8 cellular contexts compared by ENCODE assay signal in genomic region chr11:134124660-134125451, GRCh38. TPM values are rescaled to one million over a fixed set of nuclear protein-coding genes. Genes with fewer than 3 reads are reported as not detected.
A peak's percentile ranks its signal among the peaks of the same experiment; 100 is the strongest.
DNase-seq lines count a peak whose midpoint lies in the region; TF ChIP-seq lines count a peak whose summit lies in the region.

No MANE protein-coding gene starts in this region.

- WGBS in esophagus squamous epithelium, 2 donors: 16 to 23% methylated on average over 14 to 20 of the region's 54 CpGs

- no peak for DNase-seq in activated naive CD4-positive, alpha-beta T cell treated with Interleukin-2 at 50 U/mL for 16 hours
- DNase-seq in esophagus squamous epithelium (lab: John Stamatoyannopoulos, UW) (no peak), myocyte (ENCODE audit: low read depth) (peak; percentile 89), uterus (peak in 1 of 2 donors; percentile 40), NCI-H1694 treated with DMSO at 0.1 percent for 48 hours (lab: John Stamatoyannopoulos, UW) (no peak), OCI-M1 (lab: John Stamatoyannopoulos, UW) (no peak), GM13976 (ENCODE audit: low spot score) (no peak)

- peaks cover 6 to 65% (median 11%) of the 10 kb centered on the region in 3 donors for H3K4me1 ChIP-seq in esophagus squamous epithelium
- H3K4me1 ChIP-seq in uterus: peaks cover 9 to 17% of the 10 kb centered on the region in 2 donors

- peak overlapping the region; percentile 31 for H3K4me3 Mint-ChIP-seq in activated naive CD4-positive, alpha-beta T cell treated with anti-CD3 and anti-CD28 coated beads, Interleukin-2, amount 50 U/mL, for 24 hours

- H3K9me3 ChIP-seq in esophagus squamous epithelium (no peaks in the 10 kb centered on the region), uterus (no peaks in the 10 kb centered on the region)

- TF ChIP-seq POLR2A in esophagus squamous epithelium (IDR thresholded peaks at IDR 0.05): no peak
- no peak for TF ChIP-seq POLR2A in uterus (IDR thresholded peaks at IDR 0.05)

- TF ChIP-seq CTCF in esophagus squamous epithelium (IDR thresholded peaks at IDR 0.05) (no peak), uterus (IDR thresholded peaks at IDR 0.05) (peak in 1 of 4 experiments; percentile 31), GM13976 (IDR thresholded peaks at IDR 0.05; ENCODE audit: borderline replicate concordance, control extremely low read depth, extremely low read depth, insufficient read depth, missing control alignments) (no peak)

- H3K4me3 ChIP-seq in esophagus squamous epithelium: peak overlapping the region in 3 of 4 donors; percentile 24 to 58 (median 43)
- peak overlapping the region; percentile 35 to 43 for H3K4me3 ChIP-seq in uterus

- H3K9me3 Mint-ChIP-seq in activated naive CD4-positive, alpha-beta T cell treated with anti-CD3 and anti-CD28 coated beads, Interleukin-2, amount 50 U/mL, for 24 hours: no peaks in the 10 kb centered on the region

- H3K27ac ChIP-seq in esophagus squamous epithelium (peak overlapping the region; percentile 12 to 80 (median 74)), uterus (peak overlapping the region; percentile 59 to 99)

- peaks cover 15% of the 10 kb centered on the region for H3K4me1 Mint-ChIP-seq in activated naive CD4-positive, alpha-beta T cell treated with anti-CD3 and anti-CD28 coated beads, Interleukin-2, amount 50 U/mL, for 24 hours

- peaks cover 0 to 35% (median 0%) of the 10 kb centered on the region in 4 donors for H3K27me3 ChIP-seq in esophagus squamous epithelium
- no peaks in the 10 kb centered on the region for H3K27me3 ChIP-seq in uterus

- no peak overlapping the region for H3K27ac Mint-ChIP-seq in activated naive CD4-positive, alpha-beta T cell treated with anti-CD3 and anti-CD28 coated beads, Interleukin-2, amount 50 U/mL, for 24 hours

- peaks cover 18% of the 10 kb centered on the region for H3K36me3 Mint-ChIP-seq in activated naive CD4-positive, alpha-beta T cell treated with anti-CD3 and anti-CD28 coated beads, Interleukin-2, amount 50 U/mL, for 24 hours

- intact Hi-C loops in esophagus squamous epithelium (cut with DNase I): no loop called here
- intact Hi-C loops in uterus (cut with DNase I; ENCODE audit: low total_unique reads): no loop called here

- H3K36me3 ChIP-seq in esophagus squamous epithelium (no peaks in the 10 kb centered on the region), uterus (no peaks in the 10 kb centered on the region)

- in situ Hi-C loops in GM13976 (cut with MboI; ENCODE audit: low sequenced_read_pairs, unreplicated experiment): no loop called here

- H3K27me3 Mint-ChIP-seq in activated naive CD4-positive, alpha-beta T cell treated with anti-CD3 and anti-CD28 coated beads, Interleukin-2, amount 50 U/mL, for 24 hours: peaks cover 30% of the 10 kb centered on the region

RNA-seq across cellular contexts. Expression of gene JAM3, which starts 56.0 kb away (rescaled TPM):
- total RNA-seq in esophagus squamous epithelium (10 to 100 TPM in 2 of 4 donors, 1 to 10 TPM in 2; 1.6 to 21.4 (median 7.9) TPM), myocyte (173 and 229 TPM in 2 replicates), uterus (10 to 100 TPM; 51.7 to 86.7 (median 68.1) TPM)
- 101 TPM for polyA plus RNA-seq in myocyte (2012)
